ENCODE assay signal across 12 cellular contexts in the genomic region with DNA sequence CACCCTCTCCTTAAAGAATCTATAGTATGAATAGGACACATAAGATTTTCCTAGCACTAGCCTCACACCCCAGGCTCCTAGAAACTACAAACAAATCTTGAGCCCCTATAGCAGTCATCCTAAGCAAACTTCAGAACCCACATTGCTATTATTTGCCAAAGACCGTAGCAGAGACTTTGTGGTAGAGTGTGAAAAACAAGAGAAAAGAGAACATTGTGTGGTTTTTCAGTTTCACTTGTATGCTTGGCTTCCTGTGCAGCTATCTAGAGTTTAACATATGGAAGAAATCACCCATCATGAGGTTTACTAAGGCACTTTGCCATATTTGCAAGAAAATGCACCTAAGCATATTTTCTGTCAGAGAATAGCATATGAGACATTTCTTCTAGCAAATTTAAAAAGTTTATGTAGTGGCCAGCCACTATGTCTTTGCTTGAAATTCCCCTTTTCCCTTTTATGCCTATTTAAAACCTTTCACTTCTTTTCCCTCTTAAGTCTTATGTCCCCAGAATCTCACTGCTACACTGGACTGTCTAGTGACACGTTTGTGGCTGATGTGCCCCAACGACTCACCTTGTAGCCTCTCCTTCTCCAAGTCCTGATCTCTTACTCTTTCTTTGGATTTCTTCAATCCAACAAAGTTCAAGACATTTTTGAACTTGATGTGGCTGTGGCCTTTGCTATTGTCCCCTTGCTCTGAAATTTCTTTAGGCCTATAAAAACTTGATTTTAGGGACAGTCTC.
DNase-seq lines count a peak whose midpoint lies in the region; ATAC-seq and TF ChIP-seq lines count a peak whose summit lies in the region.
"Had no signal": no experiment of that assay in that cellular context is flagged by ENCODE, and none has a peak within 500 bp of the region (broad histone marks: within the 10 kb centered on the region; RNA-seq: fewer than 3 reads in every experiment).

No MANE protein-coding gene starts in this region.

- peaks cover 20% of the 10 kb centered on the region for H3K4me1 Mint-ChIP-seq in T-helper 2 cell treated with Interferon-gamma antibody and Interleukin-4, amounts not matched to agents 5 μg/mL and 100 μg/mL, for 36 hours (ENCODE audit: low read depth)

- TF ChIP-seq CTCF in GM12865 (IDR thresholded peaks at IDR 0.05; ENCODE audit: insufficient read depth, low read depth, low read length, missing control alignments) = no peak

- peaks cover 38% of the 10 kb centered on the region for H3K9me3 Mint-ChIP-seq in T-helper 2 cell treated with Interferon-gamma antibody and Interleukin-4, amounts not matched to agents 5 μg/mL and 100 μg/mL, for 36 hours

- no peak overlapping the region for H3K4me3 Mint-ChIP-seq in T-helper 2 cell treated with Interferon-gamma antibody and Interleukin-4, amounts not matched to agents 5 μg/mL and 100 μg/mL, for 36 hours

- ATAC-seq in GM19351 (IDR thresholded peaks at IDR 0.05; ENCODE audit: unreplicated experiment) = peak; percentile 95
- peak; percentile 94 for ATAC-seq in HG02885 (IDR thresholded peaks at IDR 0.05; ENCODE audit: poor library complexity, unreplicated experiment)

- H3K4me3 ChIP-seq in GM12865 (ENCODE audit: low read depth, low read length) = no peak overlapping the region
- H3K4me3 ChIP-seq: breast epithelium, GM23248, MG63 had no signal

- no peak overlapping the region for H3K27ac Mint-ChIP-seq in T-helper 2 cell treated with Interferon-gamma antibody and Interleukin-4, amounts not matched to agents 5 μg/mL and 100 μg/mL, for 36 hours

- H3K27me3 Mint-ChIP-seq in T-helper 2 cell treated with Interferon-gamma antibody and Interleukin-4, amounts not matched to agents 5 μg/mL and 100 μg/mL, for 36 hours (ENCODE audit: low read depth) = peaks cover 13% of the 10 kb centered on the region

- DNase-seq in GM12865 (ENCODE audit: low read depth) (peak; percentile 73), HUDEP-2 (lab: John Stamatoyannopoulos, UW; ENCODE audit: unreplicated experiment in 76 of 76) (no peak), DMS153 treated with DMSO at 0.1 percent for 48 hours (lab: John Stamatoyannopoulos, UW; ENCODE audit: unreplicated experiment) (no peak), NCI-H1417 treated with DMSO at 0.1 percent for 48 hours (lab: John Stamatoyannopoulos, UW) (no peak)
- peak; percentile 10 for DNase-seq in T-helper 2 cell treated with Interferon-gamma antibody and Interleukin-4, amounts not matched to agents 5 μg/mL and 100 μg/mL, for 36 hours (ENCODE audit: low spot score)
- DNase-seq in NK-92 treated with Interleukin-12 subunit alpha and Interleukin-12 subunit beta, amount 100 ng/mL, for 24 hours (lab: John Stamatoyannopoulos, UW) = no peak
- DNase-seq: GM23248; MG63; stimulated activated CD4-positive, alpha-beta T cell treated with anti-CD3 and anti-CD28 coated beads, Interleukin-2, amount 100 ng/mL, for 24 hours had no signal

- H3K36me3 Mint-ChIP-seq in T-helper 2 cell treated with Interferon-gamma antibody and Interleukin-4, amounts not matched to agents 5 μg/mL and 100 μg/mL, for 36 hours (ENCODE audit: low read depth) = peaks cover 7% of the 10 kb centered on the region

Comparison
In these comparisons a context has a peak if more than half of its experiments do, and no peak if none do; other contexts are left out.
1. DNase-seq: peak in GM12865 (single experiment) and T-helper 2 cell treated with Interferon-gamma antibody and Interleukin-4, amounts not matched to agents 5 μg/mL and 100 μg/mL, for 36 hours (single experiment); none in HUDEP-2 (0 of 76), DMS153 treated with DMSO at 0.1 percent for 48 hours (single experiment), NK-92 treated with Interleukin-12 subunit alpha and Interleukin-12 subunit beta, amount 100 ng/mL, for 24 hours (single experiment) and NCI-H1417 treated with DMSO at 0.1 percent for 48 hours (single experiment).